In the genomic region with DNA sequence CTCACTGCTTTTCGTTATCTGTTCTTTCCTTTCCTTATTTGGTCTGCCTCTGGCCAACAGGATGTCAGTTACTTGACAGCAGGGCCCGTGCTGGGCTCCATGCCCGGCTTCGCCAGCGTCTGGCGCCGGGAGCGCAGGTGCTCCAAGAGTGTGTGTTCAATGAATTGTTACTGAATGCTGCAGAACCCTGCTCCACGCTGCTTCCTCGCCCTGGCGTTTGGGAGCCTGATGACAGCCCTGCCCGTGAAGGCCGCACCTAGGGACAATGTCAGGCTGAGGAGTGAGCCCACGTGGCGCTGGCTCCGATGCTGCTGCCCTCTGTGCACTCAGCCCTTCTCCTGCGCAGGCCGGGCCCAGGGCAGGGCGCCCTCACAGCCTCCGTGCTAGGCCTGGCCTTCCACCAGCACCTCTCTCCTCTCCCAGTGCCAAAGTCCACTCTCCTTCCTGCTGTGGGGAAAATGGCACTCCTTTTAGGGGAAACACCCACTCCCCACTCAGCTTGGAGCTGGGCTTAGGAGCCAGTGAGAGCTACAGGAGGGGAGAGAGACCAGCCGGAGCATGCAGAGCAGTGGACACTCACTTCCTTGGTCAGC, we compare ENCODE assay signal across 1 cellular context.
TF ChIP-seq lines count a peak whose summit lies in the region.

No MANE protein-coding gene starts in this region.

TF ChIP-seq in HepG2, 621 proteins besides CTCF, POLR2A, EP300 and RAD21 (continued from another document and continues in another):
- TF ChIP-seq ZBED4 (CRISPR knock-in tag; IDR thresholded peaks at IDR 0.05; ENCODE audit: borderline replicate concordance): no peak
- 0 out of 2 replicates have a peak, but pooled peaks have one; percentile 38 for TF ChIP-seq PHF21A (CRISPR knock-in tag; IDR thresholded peaks at IDR 0.05)
- TF ChIP-seq POLR2G (IDR thresholded peaks at IDR 0.05; ENCODE audit: low read depth, low read length): peak; percentile 57
- TF ChIP-seq, protein P1, sequence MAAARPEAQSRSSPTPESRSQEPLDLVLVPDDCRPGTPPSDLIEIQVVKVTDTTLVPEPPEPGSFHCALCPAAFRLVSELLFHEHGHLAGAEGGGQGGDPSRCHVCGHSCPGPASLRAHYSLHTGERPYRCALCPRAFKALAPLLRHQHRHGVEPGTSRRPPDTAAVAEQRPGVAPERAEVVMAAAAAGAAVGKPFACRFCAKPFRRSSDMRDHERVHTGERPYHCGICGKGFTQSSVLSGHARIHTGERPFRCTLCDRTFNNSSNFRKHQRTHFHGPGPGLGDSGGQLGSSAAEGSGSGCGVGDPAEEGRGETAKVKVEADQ (CRISPR knock-in tag; IDR thresholded peaks at IDR 0.05; ENCODE audit: borderline replicate concordance): no peak
- no peak for TF ChIP-seq ZNF510 (CRISPR knock-in tag; IDR thresholded peaks at IDR 0.05; ENCODE audit: low read depth)
- TF ChIP-seq ZNF180 (CRISPR knock-in tag; IDR thresholded peaks at IDR 0.05; ENCODE audit: borderline replicate concordance, low read depth): no peak
- no peak for TF ChIP-seq RFX3 (CRISPR knock-in tag; IDR thresholded peaks at IDR 0.05)
- TF ChIP-seq ZNF44 (CRISPR knock-in tag; IDR thresholded peaks at IDR 0.05): no peak
- 0 out of 2 replicates have a peak, but pooled peaks have one; percentile 26 for TF ChIP-seq ZC3H13 (CRISPR knock-in tag; IDR thresholded peaks at IDR 0.05)
- no peak for TF ChIP-seq BCL6 (CRISPR knock-in tag; IDR thresholded peaks at IDR 0.05)
- TF ChIP-seq NRL (CRISPR knock-in tag; IDR thresholded peaks at IDR 0.05; ENCODE audit: borderline replicate concordance): no peak
- TF ChIP-seq NCOA2 (CRISPR knock-in tag; IDR thresholded peaks at IDR 0.05): no peak
- TF ChIP-seq ZNF451 (CRISPR knock-in tag; IDR thresholded peaks at IDR 0.05): no peak
- TF ChIP-seq, protein P2, sequence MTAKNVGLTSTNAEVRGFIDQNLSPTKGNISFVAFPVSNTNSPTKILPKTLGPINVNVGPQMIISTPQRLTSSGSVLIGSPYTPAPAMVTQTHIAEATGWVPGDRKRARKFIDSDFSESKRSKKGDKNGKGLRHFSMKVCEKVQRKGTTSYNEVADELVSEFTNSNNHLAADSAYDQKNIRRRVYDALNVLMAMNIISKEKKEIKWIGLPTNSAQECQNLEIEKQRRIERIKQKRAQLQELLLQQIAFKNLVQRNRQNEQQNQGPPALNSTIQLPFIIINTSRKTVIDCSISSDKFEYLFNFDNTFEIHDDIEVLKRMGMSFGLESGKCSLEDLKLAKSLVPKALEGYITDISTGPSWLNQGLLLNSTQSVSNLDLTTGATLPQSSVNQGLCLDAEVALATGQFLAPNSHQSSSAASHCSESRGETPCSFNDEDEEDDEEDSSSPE (CRISPR knock-in tag; IDR thresholded peaks at IDR 0.05): no peak; the same call in 1 of the 2 replicates
- TF ChIP-seq ESRRA (CRISPR knock-in tag; IDR thresholded peaks at IDR 0.05; ENCODE audit: low read depth): no peak
- no peak for TF ChIP-seq ZNF790 (CRISPR knock-in tag; IDR thresholded peaks at IDR 0.05; ENCODE audit: borderline replicate concordance)
- no peak for TF ChIP-seq ZNF280D (CRISPR knock-in tag; IDR thresholded peaks at IDR 0.05)
- no peak for TF ChIP-seq ZNF816 (CRISPR knock-in tag; IDR thresholded peaks at IDR 0.05; ENCODE audit: borderline replicate concordance)
- TF ChIP-seq, protein P3, sequence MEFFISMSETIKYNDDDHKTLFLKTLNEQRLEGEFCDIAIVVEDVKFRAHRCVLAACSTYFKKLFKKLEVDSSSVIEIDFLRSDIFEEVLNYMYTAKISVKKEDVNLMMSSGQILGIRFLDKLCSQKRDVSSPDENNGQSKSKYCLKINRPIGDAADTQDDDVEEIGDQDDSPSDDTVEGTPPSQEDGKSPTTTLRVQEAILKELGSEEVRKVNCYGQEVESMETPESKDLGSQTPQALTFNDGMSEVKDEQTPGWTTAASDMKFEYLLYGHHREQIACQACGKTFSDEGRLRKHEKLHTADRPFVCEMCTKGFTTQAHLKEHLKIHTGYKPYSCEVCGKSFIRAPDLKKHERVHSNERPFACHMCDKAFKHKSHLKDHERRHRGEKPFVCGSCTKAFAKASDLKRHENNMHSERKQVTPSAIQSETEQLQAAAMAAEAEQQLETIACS (CRISPR knock-in tag; IDR thresholded peaks at IDR 0.05): no peak
- TF ChIP-seq ZNF678 (CRISPR knock-in tag; IDR thresholded peaks at IDR 0.05): no peak
- TF ChIP-seq, protein P4, sequence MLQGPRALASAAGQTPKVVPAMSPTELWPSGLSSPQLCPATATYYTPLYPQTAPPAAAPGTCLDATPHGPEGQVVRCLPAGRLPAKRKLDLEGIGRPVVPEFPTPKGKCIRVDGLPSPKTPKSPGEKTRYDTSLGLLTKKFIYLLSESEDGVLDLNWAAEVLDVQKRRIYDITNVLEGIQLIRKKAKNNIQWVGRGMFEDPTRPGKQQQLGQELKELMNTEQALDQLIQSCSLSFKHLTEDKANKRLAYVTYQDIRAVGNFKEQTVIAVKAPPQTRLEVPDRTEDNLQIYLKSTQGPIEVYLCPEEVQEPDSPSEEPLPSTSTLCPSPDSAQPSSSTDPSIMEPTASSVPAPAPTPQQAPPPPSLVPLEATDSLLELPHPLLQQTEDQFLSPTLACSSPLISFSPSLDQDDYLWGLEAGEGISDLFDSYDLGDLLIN (CRISPR knock-in tag; IDR thresholded peaks at IDR 0.05; ENCODE audit: borderline replicate concordance): no peak
- no peak for TF ChIP-seq KAT7 (CRISPR knock-in tag; IDR thresholded peaks at IDR 0.05; ENCODE audit: borderline replicate concordance)
- TF ChIP-seq SALL2 (CRISPR knock-in tag; IDR thresholded peaks at IDR 0.05): no peak
- no peak for TF ChIP-seq ZSCAN22 (CRISPR knock-in tag; IDR thresholded peaks at IDR 0.05)
- TF ChIP-seq ZNF616 (CRISPR knock-in tag; IDR thresholded peaks at IDR 0.05; ENCODE audit: low read depth): no peak
- no peak; the same call in 1 of the 2 replicates for TF ChIP-seq MEIS2 (CRISPR knock-in tag; IDR thresholded peaks at IDR 0.05)
- no peak for TF ChIP-seq AHR (CRISPR knock-in tag; IDR thresholded peaks at IDR 0.05)
- TF ChIP-seq MED1 (CRISPR knock-in tag; IDR thresholded peaks at IDR 0.05): peak; percentile 51; the same call in 1 of the 2 replicates
- TF ChIP-seq SMAD3 (CRISPR knock-in tag; IDR thresholded peaks at IDR 0.05): no peak
- TF ChIP-seq ZMYM3 (CRISPR knock-in tag; IDR thresholded peaks at IDR 0.05): 0 out of 2 replicates have a peak, but pooled peaks have one; percentile 23
- no peak for TF ChIP-seq ZBTB38 (CRISPR knock-in tag; IDR thresholded peaks at IDR 0.05)
- TF ChIP-seq SMAD1 (CRISPR knock-in tag; IDR thresholded peaks at IDR 0.05; ENCODE audit: borderline replicate concordance, low read depth): no peak
- TF ChIP-seq KDM3A (CRISPR knock-in tag; IDR thresholded peaks at IDR 0.05; ENCODE audit: low read depth): no peak
- TF ChIP-seq PHF5A (CRISPR knock-in tag; IDR thresholded peaks at IDR 0.05; ENCODE audit: low read depth, unreplicated experiment): no peak
- no peak for TF ChIP-seq NPAS2 (CRISPR knock-in tag; IDR thresholded peaks at IDR 0.05; ENCODE audit: borderline replicate concordance)
- no peak for TF ChIP-seq ISX (CRISPR knock-in tag; conservative IDR thresholded peaks at IDR 0.05)
- 0 out of 2 replicates have a peak, but pooled peaks have one; percentile 34 for TF ChIP-seq IKZF5 (CRISPR knock-in tag; IDR thresholded peaks at IDR 0.05)
- no peak for TF ChIP-seq ZNF441 (CRISPR knock-in tag; IDR thresholded peaks at IDR 0.05; ENCODE audit: borderline replicate concordance)
- TF ChIP-seq ZNF160 (CRISPR knock-in tag; IDR thresholded peaks at IDR 0.05): no peak
- TF ChIP-seq PCBP1 (IDR thresholded peaks at IDR 0.05; ENCODE audit: borderline replicate concordance, low read depth, low read length): no peak
- 0 out of 2 replicates have a peak, but pooled peaks have one; percentile 16 for TF ChIP-seq POGZ (CRISPR knock-in tag; IDR thresholded peaks at IDR 0.05)
- TF ChIP-seq ZNF530 (CRISPR knock-in tag; IDR thresholded peaks at IDR 0.05; ENCODE audit: low read depth): no peak
- TF ChIP-seq ZUFSP (CRISPR knock-in tag; IDR thresholded peaks at IDR 0.05; ENCODE audit: borderline replicate concordance): no peak
- no peak for TF ChIP-seq CHCHD3 (CRISPR knock-in tag; IDR thresholded peaks at IDR 0.05)
- no peak for TF ChIP-seq RFX5 (IDR thresholded peaks at IDR 0.05; ENCODE audit: low read depth, low read length)
- no peak for TF ChIP-seq ZNF33A (CRISPR knock-in tag; IDR thresholded peaks at IDR 0.05; ENCODE audit: borderline replicate concordance)
- no peak for TF ChIP-seq ZIK1 (CRISPR knock-in tag; IDR thresholded peaks at IDR 0.05; ENCODE audit: borderline replicate concordance, low read depth)
- TF ChIP-seq ZNF326 (CRISPR knock-in tag; IDR thresholded peaks at IDR 0.05; ENCODE audit: borderline replicate concordance): no peak
- TF ChIP-seq ZFY (CRISPR knock-in tag; IDR thresholded peaks at IDR 0.05): peak; percentile 88
- TF ChIP-seq BRF2 (CRISPR knock-in tag; IDR thresholded peaks at IDR 0.05): no peak
- peak; percentile 39; the same call in 1 of the 2 replicates for TF ChIP-seq ETV5 (CRISPR knock-in tag; IDR thresholded peaks at IDR 0.05; ENCODE audit: borderline replicate concordance)
- TF ChIP-seq ZNF879 (CRISPR knock-in tag; IDR thresholded peaks at IDR 0.05): no peak
- peak; percentile 47; the same call in 1 of the 2 replicates for TF ChIP-seq ZNF644 (CRISPR knock-in tag; IDR thresholded peaks at IDR 0.05; ENCODE audit: low read depth)
